ENCODE assay signal across 8 cellular contexts in genomic region chr10:30436200-30436599, GRCh38. TPM values are rescaled to one million over a fixed set of nuclear protein-coding genes. Genes with fewer than 3 reads are reported as not detected.
DNase-seq lines count a peak whose midpoint lies in the region; ATAC-seq and TF ChIP-seq lines count a peak whose summit lies in the region.

No MANE protein-coding gene starts in this region.

- H3K9me3 ChIP-seq in HUES48 (ENCODE audit: control insufficient read depth, insufficient read depth, low read length) (no peaks in the 10 kb centered on the region), WERI-Rb-1 (ENCODE audit: severe bottlenecking) (no peaks in the 10 kb centered on the region)

- H3K9me3 Mint-ChIP-seq in CD14-positive monocyte, result no peaks in the 10 kb centered on the region
- no peaks in the 10 kb centered on the region for H3K9me3 Mint-ChIP-seq in activated naive CD8-positive, alpha-beta T cell treated with anti-CD3 and anti-CD28 coated beads for 36 hours
- H3K9me3 Mint-ChIP-seq in stimulated activated naive CD8-positive, alpha-beta T cell treated with anti-CD3 and anti-CD28 coated beads, Interleukin-15, amount 100 ng/mL, for 72 hours, result no peaks in the 10 kb centered on the region
- H3K9me3 Mint-ChIP-seq in glutamatergic neuron (ENCODE audit: unreplicated experiment), result peaks cover 12% of the 10 kb centered on the region

- H3K27me3 Mint-ChIP-seq in CD14-positive monocyte (ENCODE audit: low read depth in 3 of 3), result peaks cover 0 to 2% (median 0%) of the 10 kb centered on the region in 3 donors
- peaks cover 4% of the 10 kb centered on the region for H3K27me3 Mint-ChIP-seq in activated naive CD8-positive, alpha-beta T cell treated with anti-CD3 and anti-CD28 coated beads for 36 hours
- no peaks in the 10 kb centered on the region for H3K27me3 Mint-ChIP-seq in stimulated activated naive CD8-positive, alpha-beta T cell treated with anti-CD3 and anti-CD28 coated beads, Interleukin-15, amount 100 ng/mL, for 72 hours
- peaks cover 9% of the 10 kb centered on the region for H3K27me3 Mint-ChIP-seq in glutamatergic neuron (ENCODE audit: unreplicated experiment)

- no peak for ATAC-seq in stimulated activated naive CD8-positive, alpha-beta T cell treated with anti-CD3 and anti-CD28 coated beads, Interleukin-15, amount 100 ng/mL, for 72 hours
- no peak for ATAC-seq in HG02678 (IDR thresholded peaks at IDR 0.05; ENCODE audit: unreplicated experiment)

- H3K27ac Mint-ChIP-seq in CD14-positive monocyte, result peak overlapping the region; percentile 45 to 98 (median 75)
- H3K27ac Mint-ChIP-seq in activated naive CD8-positive, alpha-beta T cell treated with anti-CD3 and anti-CD28 coated beads for 36 hours, result peak overlapping the region; percentile 54
- H3K27ac Mint-ChIP-seq in stimulated activated naive CD8-positive, alpha-beta T cell treated with anti-CD3 and anti-CD28 coated beads, Interleukin-15, amount 100 ng/mL, for 72 hours, result peak overlapping the region in 1 of 2 donors; percentile 75
- no peak overlapping the region for H3K27ac Mint-ChIP-seq in glutamatergic neuron (ENCODE audit: unreplicated experiment)

- peaks cover 52 to 53% of the 10 kb centered on the region in 2 donors for H3K36me3 Mint-ChIP-seq in CD14-positive monocyte
- peaks cover 35% of the 10 kb centered on the region for H3K36me3 Mint-ChIP-seq in activated naive CD8-positive, alpha-beta T cell treated with anti-CD3 and anti-CD28 coated beads for 36 hours
- H3K36me3 Mint-ChIP-seq in glutamatergic neuron (ENCODE audit: unreplicated experiment), result no peaks in the 10 kb centered on the region

- H3K36me3 ChIP-seq in HUES48 (ENCODE audit: control insufficient read depth, insufficient read depth, low read length) (0 out of 2 replicates have a peak, but pooled peaks cover 4% of the 10 kb centered on the region), WERI-Rb-1 (no peaks in the 10 kb centered on the region)

- peak overlapping the region; percentile 39 for H3K4me3 ChIP-seq in HUES48 (ENCODE audit: low read depth, low read length)
- no peak overlapping the region for H3K4me3 ChIP-seq in WERI-Rb-1 (ENCODE audit: low read depth, low read length)

- H3K27ac ChIP-seq in HUES48 (ENCODE audit: low read depth, low read length), result peak overlapping the region; percentile 2
- H3K27ac ChIP-seq in WERI-Rb-1, result no peak overlapping the region

- peaks cover 25% of the 10 kb centered on the region for H3K27me3 ChIP-seq in HUES48 (ENCODE audit: control insufficient read depth, insufficient read depth, low read length)
- H3K27me3 ChIP-seq in WERI-Rb-1 (ENCODE audit: insufficient read depth, low read depth, severe bottlenecking), result no peaks in the 10 kb centered on the region

- intact Hi-C loops in CD14-positive monocyte (cut with micrococcal nuclease), result loop anchor here in 1 of 2 donors (5.0 kb wide), 1 partner anchor 56 kb away; no protein-coding TSS in a partner anchor

- peaks cover 61% of the 10 kb centered on the region for H3K4me1 Mint-ChIP-seq in CD14-positive monocyte
- H3K4me1 Mint-ChIP-seq in activated naive CD8-positive, alpha-beta T cell treated with anti-CD3 and anti-CD28 coated beads for 36 hours, result peaks cover 48% of the 10 kb centered on the region
- peaks cover 66% of the 10 kb centered on the region for H3K4me1 Mint-ChIP-seq in stimulated activated naive CD8-positive, alpha-beta T cell treated with anti-CD3 and anti-CD28 coated beads, Interleukin-15, amount 100 ng/mL, for 72 hours
- peaks cover 30% of the 10 kb centered on the region for H3K4me1 Mint-ChIP-seq in glutamatergic neuron (ENCODE audit: low read depth, unreplicated experiment)

- TF ChIP-seq CTCF in CD14-positive monocyte (IDR thresholded peaks at IDR 0.05), result no peak
- no peak for TF ChIP-seq CTCF in WERI-Rb-1 (IDR thresholded peaks at IDR 0.05; ENCODE audit: low read depth, low read length)
- TF ChIP-seq CTCF in glutamatergic neuron (IDR thresholded peaks at IDR 0.05; ENCODE audit: partially characterized antibody, unreplicated experiment), result no peak

- no peak overlapping the region for H3K9ac ChIP-seq in HUES48 (ENCODE audit: low read depth, low read length)

- DNase-seq in CD14-positive monocyte (ENCODE audit: low spot score), result no peak
- no peak for DNase-seq in activated naive CD8-positive, alpha-beta T cell treated with anti-CD3 and anti-CD28 coated beads for 36 hours
- DNase-seq in iPS-NIHi7 (ENCODE audit: extremely low spot score), result peak; percentile 57
- DNase-seq in stimulated activated naive CD8-positive, alpha-beta T cell treated with anti-CD3 and anti-CD28 coated beads, Interleukin-15, amount 100 ng/mL, for 72 hours, result no peak
- DNase-seq in WERI-Rb-1, result no peak
- no peak for DNase-seq in glutamatergic neuron

- peaks cover 34% of the 10 kb centered on the region for H3K4me1 ChIP-seq in HUES48 (ENCODE audit: control insufficient read depth, insufficient read depth, low read length)

- H3K4me3 Mint-ChIP-seq in CD14-positive monocyte (peak overlapping the region; percentile 98), glutamatergic neuron (ENCODE audit: unreplicated experiment) (no peak overlapping the region)
- H3K4me3 Mint-ChIP-seq in activated naive CD8-positive, alpha-beta T cell treated with anti-CD3 and anti-CD28 coated beads for 36 hours, result peak overlapping the region; percentile 89
- peak overlapping the region; percentile 90 to 95 for H3K4me3 Mint-ChIP-seq in stimulated activated naive CD8-positive, alpha-beta T cell treated with anti-CD3 and anti-CD28 coated beads, Interleukin-15, amount 100 ng/mL, for 72 hours

RNA-seq across cellular contexts. Expression of gene MAP3K8, which starts 2.2 kb away (rescaled TPM):
- polyA plus RNA-seq in CD14-positive monocyte, result 10 to 100 TPM; 54.5 to 59.2 TPM
- total RNA-seq in activated naive CD8-positive, alpha-beta T cell treated with anti-CD3 and anti-CD28 coated beads for 36 hours, result 10 to 100 TPM; 18.0 to 18.5 TPM
- total RNA-seq in glutamatergic neuron (ENCODE audit: unreplicated experiment), result 1.7 TPM
